8 cellular contexts compared by ENCODE assay signal in genomic region chr11:113305440-113306336, GRCh38. TPM values are rescaled to one million over a fixed set of nuclear protein-coding genes. Genes with fewer than 3 reads are reported as not detected.
DNase-seq lines count a peak whose midpoint lies in the region; ATAC-seq and TF ChIP-seq lines count a peak whose summit lies in the region.

No MANE protein-coding gene starts in this region.

- H3K27ac ChIP-seq in A673 (ENCODE audit: low read depth, low read length, poor library complexity, severe bottlenecking) (no peak overlapping the region), esophagus muscularis mucosa (replicated peaks in 1 of 4) (no peak overlapping the region)

- H3K4me3 Mint-ChIP-seq in nephron = no peak overlapping the region

- H3K27ac Mint-ChIP-seq in nephron = no peak overlapping the region

- H3K4me3 ChIP-seq in A673 (ENCODE audit: low read depth, low read length, poor library complexity, severe bottlenecking) (no peak overlapping the region), esophagus muscularis mucosa (no peak overlapping the region)

- in situ Hi-C loops in GM13977 (cut with MboI; ENCODE audit: low pct_unique_long_range_greater_than_20kb, low sequenced_read_pairs, unreplicated experiment) = loop anchor here (10.0 to 25.0 kb wide), 2 partner anchors 229 to 482 kb away; partner anchors contain the start of gene CLDN25

- TF ChIP-seq EP300 in esophagus muscularis mucosa (IDR thresholded peaks at IDR 0.05) = no peak

- no peaks in the 10 kb centered on the region for H3K4me1 ChIP-seq in A673 (ENCODE audit: insufficient read depth, low read length, poor library complexity, severe bottlenecking)
- H3K4me1 ChIP-seq in esophagus muscularis mucosa = peaks cover 0 to 5% (median 0%) of the 10 kb centered on the region in 4 donors

- DNase-seq in A673 (ENCODE audit: low spot score) (peak; percentile 82), GM13977 (ENCODE audit: low spot score) (peak; percentile 61), NOMO-1 treated with DMSO at 0.1 percent for 48 hours (lab: John Stamatoyannopoulos, UW; ENCODE audit: unreplicated experiment) (peak; percentile 33), activated T-cell treated with anti-CD3 and anti-CD28 coated beads for 1 hour (ENCODE audit: low read depth) (peak; percentile 68), esophagus muscularis mucosa (ENCODE audit: extremely low spot score) (peak; percentile 92)
- peak; percentile 59 for DNase-seq in stimulated activated naive CD4-positive, alpha-beta T cell treated with Interleukin-2 at 50 U/mL for 16 hours (lab: John Stamatoyannopoulos, UW)

- CTCF ChIA-PET in A673 (lab: Charles Lee) = interaction anchor here (0.6 kb wide), 1 partner anchor 58 kb away, joined by 3 read pairs; no protein-coding TSS in a partner anchor

- no peaks in the 10 kb centered on the region for H3K4me1 Mint-ChIP-seq in nephron

- no peaks in the 10 kb centered on the region for H3K9me3 Mint-ChIP-seq in nephron

- POLR2A ChIA-PET in A673 (lab: Charles Lee; ENCODE audit: low non-redundant PET) = no interaction called here

- H3K27me3 Mint-ChIP-seq in nephron (ENCODE audit: low read depth) = peaks cover 28% of the 10 kb centered on the region

- 56% methylated on average over 10 of the region's 12 CpGs for WGBS in esophagus muscularis mucosa

- H3K36me3 Mint-ChIP-seq in nephron (ENCODE audit: low read depth) = no peaks in the 10 kb centered on the region

- intact Hi-C loops in A673 (cut with micrococcal nuclease; ENCODE audit: unreplicated experiment) (loop anchor here (1.0 to 2.0 kb wide), 4 partner anchors 227 to 955 kb away; no protein-coding TSS in a partner anchor), esophagus muscularis mucosa (cut with DNase I) (loop anchor here (2.0 to 5.0 kb wide), 3 partner anchors 227 to 492 kb away; no protein-coding TSS in a partner anchor)

- no TSS peak for BruUV-seq in A673 (replicated peaks; lab: Mats Ljungman, UMichigan)

- H3K27me3 ChIP-seq in A673 (replicated peaks; ENCODE audit: insufficient read depth, low read depth, low read length, poor library complexity) (no peaks in the 10 kb centered on the region), esophagus muscularis mucosa (no peaks in the 10 kb centered on the region)

- peak; percentile 85 for ATAC-seq in HG03354 (IDR thresholded peaks at IDR 0.05; ENCODE audit: poor library complexity, severe bottlenecking, unreplicated experiment)

- TF ChIP-seq CTCF in A673 (conservative IDR thresholded peaks at IDR 0.05; ENCODE audit: low read depth, low read length) (peak; percentile 99), GM13977 (IDR thresholded peaks at IDR 0.05; ENCODE audit: extremely low read depth, insufficient read depth, missing control alignments) (peak; percentile 98), esophagus muscularis mucosa (IDR thresholded peaks at IDR 0.05) (peak; percentile 87 to 95 (median 90)), nephron (IDR thresholded peaks at IDR 0.05; ENCODE audit: unreplicated experiment in 3 of 3) (peak; percentile 93 to 94 (median 94))

- no peaks in the 10 kb centered on the region for H3K9me3 ChIP-seq in A673 (ENCODE audit: low read depth, low read length, poor library complexity, severe bottlenecking)
- H3K9me3 ChIP-seq in esophagus muscularis mucosa = no peaks in the 10 kb centered on the region

- H3K36me3 ChIP-seq in A673 (ENCODE audit: insufficient read depth, low read length, poor library complexity, severe bottlenecking) = no peaks in the 10 kb centered on the region
- no peaks in the 10 kb centered on the region for H3K36me3 ChIP-seq in esophagus muscularis mucosa

- no peak for TF ChIP-seq POLR2A in esophagus muscularis mucosa (IDR thresholded peaks at IDR 0.05; ENCODE audit: low read depth)

RNA-seq across cellular contexts. Expression of gene TTC12, which starts 8.7 kb away (rescaled TPM):
- total RNA-seq in A673 (2021) (not detected in 2 replicates), esophagus muscularis mucosa (10 to 100 TPM; 10.4 to 16.2 (median 13.3) TPM)

Comparison
In these comparisons a context has a peak if more than half of its experiments do, and no peak if none do; other contexts are left out.
1. DNase-seq: peak in every context shown above with its lines; median percentile 92 in esophagus muscularis mucosa; 82 in A673; 68 in activated T-cell treated with anti-CD3 and anti-CD28 coated beads for 1 hour; 61 in GM13977; 59 in stimulated activated naive CD4-positive, alpha-beta T cell treated with Interleukin-2 at 50 U/mL for 16 hours; 33 in NOMO-1 treated with DMSO at 0.1 percent for 48 hours.